In the genomic region with DNA sequence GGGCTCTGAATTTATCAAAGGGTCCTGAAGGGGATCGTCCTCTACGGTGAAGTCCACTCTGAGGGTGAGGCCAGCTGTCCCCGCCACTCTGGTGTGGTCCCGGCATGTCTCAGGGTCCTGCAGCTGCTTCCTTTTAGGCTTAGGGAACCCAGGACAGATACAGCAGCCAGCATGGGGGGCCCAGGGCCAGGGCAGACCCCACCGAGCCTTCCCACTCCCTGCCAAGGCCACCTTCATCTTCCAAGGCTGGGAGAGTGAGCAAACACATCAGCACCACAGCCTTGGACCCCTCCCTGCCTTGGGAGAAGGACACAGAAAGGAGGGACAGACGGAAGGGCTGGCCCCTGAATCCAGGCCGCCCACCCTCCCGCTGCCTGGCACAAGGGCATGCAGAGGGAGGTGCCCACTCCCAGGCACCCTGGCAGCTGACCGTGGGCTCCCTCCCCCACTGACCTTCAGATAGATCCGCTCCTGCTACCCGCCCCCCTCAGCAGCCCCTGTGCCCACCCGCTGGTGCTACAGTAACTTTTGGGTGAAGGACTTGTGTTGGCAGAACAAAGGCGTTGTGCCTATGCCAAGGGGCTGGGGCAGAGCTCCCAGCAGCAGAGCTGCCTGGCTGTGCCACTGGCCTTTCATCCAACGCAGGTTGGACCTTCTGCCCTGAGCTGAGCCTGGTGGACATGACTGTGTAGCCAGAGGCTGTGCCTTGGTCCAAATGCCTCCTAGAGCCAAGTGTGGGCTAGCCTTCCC, we compare ENCODE assay signal across 23 cellular contexts. TPM values are rescaled to one million over a fixed set of nuclear protein-coding genes. Genes with fewer than 3 reads are reported as not detected.
A peak's percentile ranks its signal among the peaks of the same experiment; 100 is the strongest.
DNase-seq lines count a peak whose midpoint lies in the region; ATAC-seq and TF ChIP-seq lines count a peak whose summit lies in the region.
"Had no signal": no experiment of that assay in that cellular context is flagged by ENCODE, and none has a peak within 500 bp of the region (broad histone marks: within the 10 kb centered on the region; RNA-seq: fewer than 3 reads in every experiment).

No MANE protein-coding gene starts in this region.

- H3K27me3 ChIP-seq in H7 (ENCODE audit: control insufficient read depth, insufficient read depth, low read length), result peaks cover 49% of the 10 kb centered on the region
- H3K27me3 ChIP-seq in endodermal cell (ENCODE audit: control insufficient read depth, insufficient read depth, low read length, poor library complexity, severe bottlenecking), result peaks cover 70% of the 10 kb centered on the region
- no peaks in the 10 kb centered on the region for H3K27me3 ChIP-seq in ovary

- H3K27me3 Mint-ChIP-seq in CD14-positive monocyte (ENCODE audit: low read depth in 3 of 3) (peaks cover 35 to 40% (median 36%) of the 10 kb centered on the region in 3 donors), endodermal cell (ENCODE audit: insufficient read depth) (peaks cover 70% of the 10 kb centered on the region)

- H3K36me3 ChIP-seq in H7 (replicated peaks; ENCODE audit: control insufficient read depth, insufficient read depth, low read length), result no peaks in the 10 kb centered on the region
- no peaks in the 10 kb centered on the region for H3K36me3 ChIP-seq in endodermal cell (ENCODE audit: control insufficient read depth, insufficient read depth, low read length)
- H3K36me3 ChIP-seq in ovary, result no peaks in the 10 kb centered on the region
- H3K36me3 ChIP-seq: HAP-1, pancreas, upper lobe of left lung had no signal

- H3K27ac Mint-ChIP-seq in CD14-positive monocyte, result no peak overlapping the region
- no peak overlapping the region for H3K27ac Mint-ChIP-seq in endodermal cell
- H3K27ac Mint-ChIP-seq: activated naive CD8-positive, alpha-beta T cell treated with anti-CD3 and anti-CD28 coated beads for 36 hours; activated T-cell treated with anti-CD3 and anti-CD28 coated beads, Interleukin-2, amount 50 U/mL, for 72 hours; dendritic cell treated with granulocyte-macrophage colony-stimulating factor and Interleukin-4, amounts not matched to agents 40 ng/mL and 50 ng/mL, for 4 days; T-helper 17 cell had no signal

- intact Hi-C loops in CD14-positive monocyte (cut with micrococcal nuclease), result no loop called here
- intact Hi-C loops in ovary (cut with DNase I), result loop anchor here in 1 of 4 donors (10.0 kb wide), 1 partner anchor 595 kb away; no protein-coding TSS in a partner anchor

- TF ChIP-seq EP300 in ovary (IDR thresholded peaks at IDR 0.05), result no peak

- H3K4me3 ChIP-seq in H7 (ENCODE audit: insufficient read depth, low read depth, low read length) (no peak overlapping the region), endodermal cell (ENCODE audit: low read length) (no peak overlapping the region), ovary (no peak overlapping the region)
- H3K4me3 ChIP-seq: body of pancreas, HAP-1, pancreas, upper lobe of left lung had no signal

- DNase-seq in CD14-positive monocyte (ENCODE audit: low spot score), result peak; percentile 34
- DNase-seq in H7, result peak; percentile 53
- peak; percentile 22 for DNase-seq in endodermal cell
- peak in 4 of 5 donors; percentile 7 to 29 (median 12) for DNase-seq in ovary
- DNase-seq in OCI-M2 (lab: John Stamatoyannopoulos, UW; ENCODE audit: unreplicated experiment), result no peak
- no peak for DNase-seq in SKM-1 treated with dmso at 0.1 percent for 144 hours (lab: John Stamatoyannopoulos, UW; ENCODE audit: unreplicated experiment)
- DNase-seq: activated CD4-positive, alpha-beta T cell treated with anti-CD3 and anti-CD28 coated beads, Interleukin-2, amount 50 U/mL, for 4 hours; activated naive CD8-positive, alpha-beta T cell treated with anti-CD3 and anti-CD28 coated beads for 36 hours; activated T-cell treated with anti-CD3 and anti-CD28 coated beads, Interleukin-2, amount 50 U/mL, for 72 hours; AML-193; DMS79; NCI-H1694; NCI-H748 treated with DMSO at 0.1 percent for 48 hours; SIG-M5; stimulated activated naive CD4-positive, alpha-beta T cell had no signal

- H3K4me1 ChIP-seq in endodermal cell (ENCODE audit: control insufficient read depth, insufficient read depth, low read length) (no peaks in the 10 kb centered on the region), ovary (ENCODE audit: insufficient read depth) (peaks cover 5% of the 10 kb centered on the region)

- no peaks in the 10 kb centered on the region for H3K9me3 ChIP-seq in endodermal cell (ENCODE audit: control insufficient read depth, low read length)
- no peaks in the 10 kb centered on the region for H3K9me3 ChIP-seq in ovary
- H3K9me3 ChIP-seq: body of pancreas, HAP-1, pancreas, upper lobe of left lung had no signal

- H3K4me3 Mint-ChIP-seq in CD14-positive monocyte (no peak overlapping the region), endodermal cell (no peak overlapping the region)
- H3K4me3 Mint-ChIP-seq: activated naive CD8-positive, alpha-beta T cell treated with anti-CD3 and anti-CD28 coated beads for 36 hours; activated T-cell treated with anti-CD3 and anti-CD28 coated beads, Interleukin-2, amount 50 U/mL, for 72 hours; dendritic cell treated with granulocyte-macrophage colony-stimulating factor and Interleukin-4, amounts not matched to agents 40 ng/mL and 50 ng/mL, for 4 days; T-helper 17 cell had no signal

- H3K9me3 Mint-ChIP-seq in CD14-positive monocyte (peaks cover 0 to 8% (median under 1%) of the 10 kb centered on the region in 7 donors), endodermal cell (no peaks in the 10 kb centered on the region)
- H3K9me3 Mint-ChIP-seq: activated naive CD8-positive, alpha-beta T cell treated with anti-CD3 and anti-CD28 coated beads for 36 hours; activated T-cell treated with anti-CD3 and anti-CD28 coated beads, Interleukin-2, amount 50 U/mL, for 72 hours; dendritic cell treated with granulocyte-macrophage colony-stimulating factor and Interleukin-4, amounts not matched to agents 40 ng/mL and 50 ng/mL, for 4 days had no signal

- H3K4me1 Mint-ChIP-seq in CD14-positive monocyte (peaks cover 8% of the 10 kb centered on the region), endodermal cell (peaks cover 2% of the 10 kb centered on the region)

- no peak for ATAC-seq in GM18873 (IDR thresholded peaks at IDR 0.05; ENCODE audit: low FRiP score, unreplicated experiment)
- ATAC-seq: activated T-cell treated with anti-CD3 and anti-CD28 coated beads, Interleukin-2, amount 50 U/mL, for 72 hours; body of pancreas; pancreas; T-helper 17 cell had no signal

- WGBS in endodermal cell (ENCODE audit: insufficient coverage in 1 of 2, insufficient read length in 1 of 2), 2 experiments, result 90% methylated on average over 5 to 14 of the region's 14 CpGs
- WGBS in ovary, 3 donors, result 91 to 95% (median 95%) methylated on average over 11 to 14 of the region's 14 CpGs

- TF ChIP-seq POLR2A in ovary (IDR thresholded peaks at IDR 0.05), result no peak

- TF ChIP-seq CTCF in CD14-positive monocyte (IDR thresholded peaks at IDR 0.05) (no peak), endodermal cell (conservative IDR thresholded peaks at IDR 0.05) (no peak), ovary (IDR thresholded peaks at IDR 0.05) (no peak)

- H3K9ac ChIP-seq in endodermal cell (ENCODE audit: extremely low read depth, low read length, poor library complexity, severe bottlenecking), result no peak overlapping the region
- H3K9ac ChIP-seq: KMS-11 had no signal

- H3K27ac ChIP-seq in endodermal cell (ENCODE audit: low read depth, low read length), result no peak overlapping the region
- H3K27ac ChIP-seq in ovary, result no peak overlapping the region
- H3K27ac ChIP-seq: body of pancreas, KMS-11, pancreas, upper lobe of left lung had no signal

- H3K36me3 Mint-ChIP-seq in CD14-positive monocyte (no peaks in the 10 kb centered on the region), endodermal cell (ENCODE audit: low read depth) (no peaks in the 10 kb centered on the region)
- H3K36me3 Mint-ChIP-seq: activated naive CD8-positive, alpha-beta T cell treated with anti-CD3 and anti-CD28 coated beads for 36 hours had no signal

RNA-seq across cellular contexts. Expression of a gene that starts 7.6 kb away (rescaled TPM):
- not detected for polyA plus RNA-seq in CD14-positive monocyte
- 1.1 and 1.3 TPM in 2 replicates for total RNA-seq in H7 (2014; rRNA removed; shearing (Covaris generic))
- total RNA-seq in endodermal cell, result under 1 TPM; 0.09 to 0.91 TPM
- 8.0 TPM for polyA plus RNA-seq in endodermal cell (2013, experiment 1 of 2)
- 7.7 TPM for polyA plus RNA-seq in endodermal cell (2013, experiment 2 of 2)
- total RNA-seq in ovary, result 10 to 100 TPM in 1 of 7 donors, 1 to 10 TPM in 6; 2.5 to 13.4 (median 5.8) TPM
- polyA plus RNA-seq in ovary, result 1 to 10 TPM; 1.5 to 4.5 TPM
- total RNA-seq: activated naive CD8-positive, alpha-beta T cell treated with anti-CD3 and anti-CD28 coated beads for 36 hours; activated T-cell treated with anti-CD3 and anti-CD28 coated beads, Interleukin-2, amount 50 U/mL, for 72 hours; T-helper 17 cell had no signal

Comparison
In these comparisons a context has a peak if more than half of its experiments do, and no peak if none do; other contexts are left out.
1. DNase-seq: peak in CD14-positive monocyte (single experiment), H7 (single experiment), endodermal cell (single experiment) and ovary (4 of 5); none in OCI-M2 (single experiment) and SKM-1 treated with dmso at 0.1 percent for 144 hours (single experiment).